ENCODE assay signal across 13 cellular contexts in genomic region chr5:160802567-160802966, GRCh38. TPM values are rescaled to one million over a fixed set of nuclear protein-coding genes. Genes with fewer than 3 reads are reported as not detected.
A peak's percentile ranks its signal among the peaks of the same experiment; 100 is the strongest.
DNase-seq lines count a peak whose midpoint lies in the region; ATAC-seq, FAIRE-seq and TF ChIP-seq lines count a peak whose summit lies in the region.
"Had no signal": no experiment of that assay in that cellular context is flagged by ENCODE, and none has a peak within 500 bp of the region (broad histone marks: within the 10 kb centered on the region; RNA-seq: fewer than 3 reads in every experiment).

No MANE protein-coding gene starts in this region.

- BruUV-seq in HepG2 (replicated peaks; lab: Mats Ljungman, UMichigan): no TSS peak
- BruUV-seq in Panc1 (replicated peaks; lab: Mats Ljungman, UMichigan): no TSS peak

- no peaks in the 10 kb centered on the region for H3K27me3 ChIP-seq in HepG2 (ENCODE audit: control insufficient read depth in 1 of 2, insufficient read depth in 2 of 2, low read length in 2 of 2)
- no peaks in the 10 kb centered on the region for H3K27me3 ChIP-seq in right lobe of liver
- H3K27me3 ChIP-seq in Panc1 (ENCODE audit: control insufficient read depth, insufficient read depth, low read length): no peaks in the 10 kb centered on the region
- H3K27me3 ChIP-seq in esophagus squamous epithelium: no peaks in the 10 kb centered on the region
- H3K27me3 ChIP-seq: BLaER1, gastroesophageal sphincter had no signal

- WGBS in HepG2 (ENCODE audit: low lambda C conversion rate): 0% methylated on average over 2 of the region's 2 CpGs
- WGBS in right lobe of liver (ENCODE audit: insufficient coverage, low coverage, low lambda C conversion rate, missing lambda C conversion rate): 38% methylated on average over 2 of the region's 2 CpGs
- WGBS in esophagus squamous epithelium, 2 donors: 46 to 50% methylated on average over 2 of the region's 2 CpGs

- TF ChIP-seq CTCF in HepG2 (CRISPR knock-in tag; IDR thresholded peaks at IDR 0.05): peak; percentile 63
- no peak for TF ChIP-seq CTCF in right lobe of liver (IDR thresholded peaks at IDR 0.05)
- peak; percentile 18; the same call in 1 of the 2 replicates for TF ChIP-seq CTCF in Panc1 (IDR thresholded peaks at IDR 0.05)
- peak; percentile 38 for TF ChIP-seq CTCF in kidney (IDR thresholded peaks at IDR 0.05; ENCODE audit: borderline replicate concordance, extremely low read depth, insufficient read depth)
- peak in 1 of 6 experiments; percentile 10 for TF ChIP-seq CTCF in esophagus squamous epithelium (IDR thresholded peaks at IDR 0.05)

- ATAC-seq in HepG2 (peak; percentile 71), right lobe of liver (no peak), Panc1 (no peak)
- ATAC-seq: gastroesophageal sphincter; stimulated activated naive CD8-positive, alpha-beta T cell treated with anti-CD3 and anti-CD28 coated beads, Interleukin-15, Interleukin-2, amounts not matched to agents 100 U/mL and 50 U/mL, for 24 hours had no signal

- FAIRE-seq in HepG2 (lab: Jason Lieb, UNC) (no peak), kidney (lab: Jason Lieb, UNC) (no peak)

- H3K4me1 ChIP-seq in HepG2 (ENCODE audit: insufficient read depth, low read length) (no peaks in the 10 kb centered on the region), right lobe of liver (no peaks in the 10 kb centered on the region), Panc1 (ENCODE audit: control insufficient read depth, insufficient read depth, low read length) (no peaks in the 10 kb centered on the region), kidney (ENCODE audit: control insufficient read depth in 1 of 2, insufficient read depth in 1 of 2, low read depth in 1 of 2, low read length in 2 of 2) (no peaks in the 10 kb centered on the region), esophagus squamous epithelium (no peaks in the 10 kb centered on the region)
- H3K4me1 ChIP-seq: gastroesophageal sphincter had no signal

- H4K20me1 ChIP-seq in HepG2 (ENCODE audit: insufficient read depth, low read length): no peaks in the 10 kb centered on the region
- H4K20me1 ChIP-seq: BLaER1 had no signal

- H3K27ac ChIP-seq in HepG2 (ENCODE audit: extremely low read length, insufficient read depth, low read length): no peak overlapping the region
- no peak overlapping the region for H3K27ac ChIP-seq in right lobe of liver
- H3K27ac ChIP-seq in Panc1 (ENCODE audit: low read length): no peak overlapping the region
- H3K27ac ChIP-seq in kidney (ENCODE audit: low read depth in 2 of 2, low read length in 2 of 2): no peak overlapping the region
- H3K27ac ChIP-seq in esophagus squamous epithelium: no peak overlapping the region
- H3K27ac ChIP-seq: BLaER1, gastroesophageal sphincter had no signal

- H3K4me2 ChIP-seq in HepG2 (ENCODE audit: low read depth, low read length): no peak overlapping the region
- H3K4me2 ChIP-seq: BLaER1 had no signal

- H3K9me3 ChIP-seq in HepG2 (ENCODE audit: low read length) (no peaks in the 10 kb centered on the region), right lobe of liver (no peaks in the 10 kb centered on the region), Panc1 (ENCODE audit: control insufficient read depth, insufficient read depth, low read depth, low read length) (no peaks in the 10 kb centered on the region), kidney (ENCODE audit: control insufficient read depth in 1 of 2, low read length in 2 of 2) (no peaks in the 10 kb centered on the region), esophagus squamous epithelium (no peaks in the 10 kb centered on the region)
- H3K9me3 ChIP-seq: BLaER1, gastroesophageal sphincter had no signal

- no peak overlapping the region for H3K4me3 ChIP-seq in HepG2 (replicated peaks in 1 of 3; ENCODE audit: insufficient read depth in 1 of 3, low read depth in 2 of 3, low read length in 3 of 3)
- H3K4me3 ChIP-seq in right lobe of liver: no peak overlapping the region
- no peak overlapping the region for H3K4me3 ChIP-seq in Panc1 (ENCODE audit: low read depth in 2 of 2, low read length in 2 of 2)
- H3K4me3 ChIP-seq in kidney (ENCODE audit: low read length in 2 of 2): no peak overlapping the region
- H3K4me3 ChIP-seq in esophagus squamous epithelium: no peak overlapping the region
- H3K4me3 ChIP-seq: BLaER1, gastroesophageal sphincter had no signal

- in situ Hi-C loops in HepG2 (cut with HindIII; ENCODE audit: extremely low pct_ligation_motif_present, low pct_unique_long_range_greater_than_20kb): no loop called here
- in situ Hi-C loops in Panc1 (cut with HindIII; ENCODE audit: low pct_unique_long_range_greater_than_20kb, low sequenced_read_pairs): no loop called here

- CTCF ChIA-PET in HepG2 (lab: Yijun Ruan, JAX; ENCODE audit: low intra/inter-chr PET ratio, low total read pairs) (no interaction called here), Panc1 (lab: Charles Lee) (no interaction called here)

- no peak for TF ChIP-seq POLR2A in HepG2 (IDR thresholded peaks at IDR 0.05; ENCODE audit: insufficient read depth in 1 of 2, low read depth in 2 of 2, low read length in 2 of 2)
- TF ChIP-seq POLR2A in right lobe of liver (IDR thresholded peaks at IDR 0.05): no peak
- TF ChIP-seq POLR2A in esophagus squamous epithelium (IDR thresholded peaks at IDR 0.05): no peak

- H3K9ac ChIP-seq in HepG2 (ENCODE audit: insufficient read depth, low read depth, low read length) (no peak overlapping the region), kidney (ENCODE audit: low read length in 2 of 2) (no peak overlapping the region)
- H3K9ac ChIP-seq: BLaER1 had no signal

- no peak for DNase-seq in HepG2 (ENCODE audit: low spot score)
- no peak for DNase-seq in right lobe of liver
- no peak for DNase-seq in Panc1 (ENCODE audit: low read depth, low spot score)
- no peak for DNase-seq in kidney
- DNase-seq in HUDEP-2 (lab: John Stamatoyannopoulos, UW; ENCODE audit: unreplicated experiment in 76 of 76): no peak
- DNase-seq in T-helper 1 cell: no peak
- DNase-seq in stimulated activated CD4-positive, alpha-beta T cell treated with anti-CD3 and anti-CD28 coated beads, Interleukin-2, amount 100 ng/mL, for 24 hours: no peak
- no peak for DNase-seq in esophagus squamous epithelium (lab: John Stamatoyannopoulos, UW)
- DNase-seq: activated CD4-positive, alpha-beta T cell treated with anti-CD3 and anti-CD28 coated beads for 1 hour; activated gamma-delta T cell; stimulated activated naive CD8-positive, alpha-beta T cell treated with anti-CD3 and anti-CD28 coated beads, Interleukin-15, Interleukin-2, amounts not matched to agents 100 U/mL and 50 U/mL, for 24 hours had no signal

- POLR2A ChIA-PET in HepG2 (lab: Yijun Ruan, JAX) (no interaction called here), Panc1 (lab: Charles Lee) (no interaction called here)

- no peak for TF ChIP-seq RAD21 in HepG2 (CRISPR knock-in tag; IDR thresholded peaks at IDR 0.05)

- no peak for TF ChIP-seq EP300 in HepG2 (IDR thresholded peaks at IDR 0.05; ENCODE audit: low read depth in 2 of 2, low read length in 2 of 2)
- TF ChIP-seq EP300 in HepG2 (CRISPR knock-in tag; IDR thresholded peaks at IDR 0.05; ENCODE audit: borderline replicate concordance): no peak

- no peaks in the 10 kb centered on the region for H3K79me2 ChIP-seq in HepG2 (ENCODE audit: insufficient read depth, low read length)

- H3K36me3 ChIP-seq in HepG2 (replicated peaks in 1 of 2; ENCODE audit: control insufficient read depth in 1 of 2, insufficient read depth in 2 of 2, low read length in 2 of 2) (no peaks in the 10 kb centered on the region), right lobe of liver (no peaks in the 10 kb centered on the region), Panc1 (ENCODE audit: control insufficient read depth, insufficient read depth, low read length) (no peaks in the 10 kb centered on the region), kidney (ENCODE audit: control insufficient read depth in 1 of 2, insufficient read depth in 2 of 2, low read length in 2 of 2) (no peaks in the 10 kb centered on the region), esophagus squamous epithelium (no peaks in the 10 kb centered on the region)
- H3K36me3 ChIP-seq: BLaER1, gastroesophageal sphincter had no signal

- intact Hi-C loops in HepG2 (cut with micrococcal nuclease; ENCODE audit: unreplicated experiment): loop anchor here (5.0 kb wide), 1 partner anchor 735 kb away; no protein-coding TSS in a partner anchor
- intact Hi-C loops in right lobe of liver (cut with DNase I): no loop called here
- intact Hi-C loops in Panc1 (cut with micrococcal nuclease; ENCODE audit: unreplicated experiment): no loop called here
- intact Hi-C loops in kidney (cut with DNase I): no loop called here
- intact Hi-C loops in esophagus squamous epithelium (cut with DNase I): no loop called here

- no peak overlapping the region for H2AFZ ChIP-seq in HepG2 (ENCODE audit: low read length)

TF ChIP-seq in HepG2, 621 proteins besides CTCF, POLR2A, EP300 and RAD21 (continues in another document):
- TF ChIP-seq STAG1 (CRISPR knock-in tag; IDR thresholded peaks at IDR 0.05): peak; percentile 74

RNA-seq across cellular contexts. Expression of gene ATP10B, which starts 49.4 kb away (rescaled TPM):
- total RNA-seq in HepG2 (2016; rRNA removed; fragmentation: Illumina TruSeq; extraction: Trizol) (not detected in 2 replicates), right lobe of liver (1 to 10 TPM in 1 of 6 experiments, under 1 TPM in 2, not detected in 3; 0.06 to 1.4 (median 0.51) TPM), Panc1 (2021; ENCODE audit: unreplicated experiment) (not detected), kidney (1.4 TPM), esophagus squamous epithelium (10 to 100 TPM in 3 of 4 donors, 1 to 10 TPM in 1; 6.1 to 26.6 (median 14.4) TPM)
- not detected in 2 replicates for total RNA-seq in HepG2 (2016; cell fraction: cytosol; rRNA removed; fragmentation: Illumina TruSeq; extraction: Trizol; ENCODE audit: low read depth)
- total RNA-seq in HepG2 (2016; cell fraction: insoluble cytoplasmic fraction; rRNA removed; fragmentation: Illumina TruSeq; extraction: Trizol): not detected in 2 replicates
- total RNA-seq in HepG2 (2016; cell fraction: membrane; rRNA removed; fragmentation: Illumina TruSeq; extraction: Trizol): not detected in 2 replicates
- total RNA-seq in HepG2 (2016; cell fraction: nucleus; rRNA removed; fragmentation: Illumina TruSeq; extraction: Trizol): not detected in 2 replicates
- polyA plus RNA-seq in HepG2 (2011; rRNA removed) (not detected in 2 replicates), kidney (ENCODE audit: insufficient read depth, low read depth, low replicate concordance) (not detected)
- not detected in 2 replicates for polyA plus RNA-seq in HepG2 (2011; cell fraction: cytosol; rRNA removed)
- polyA plus RNA-seq in HepG2 (2011; cell fraction: nucleus; rRNA removed): not detected in 2 replicates
- polyA plus RNA-seq in HepG2 (2012): not detected in 2 replicates
- not detected in 2 replicates for polyA plus RNA-seq in HepG2 (2016; cell fraction: cytosol; fragmentation: Illumina TruSeq; extraction: Trizol; ENCODE audit: low read depth)
- not detected in 2 replicates for polyA plus RNA-seq in HepG2 (2016; cell fraction: insoluble cytoplasmic fraction; fragmentation: Illumina TruSeq; extraction: Trizol; ENCODE audit: low read depth)
- polyA plus RNA-seq in HepG2 (2016; cell fraction: membrane; fragmentation: Illumina TruSeq; extraction: Trizol; ENCODE audit: low read depth): not detected in 2 replicates
- polyA plus RNA-seq in HepG2 (2016; cell fraction: nucleus; fragmentation: Illumina TruSeq; extraction: Trizol; ENCODE audit: insufficient read depth, low read depth): not detected in 2 replicates
- not detected in 2 replicates for polyA minus RNA-seq in HepG2 (2011; rRNA and poly(A)+ RNA removed; ENCODE audit: low replicate concordance)
- polyA minus RNA-seq in HepG2 (2011; cell fraction: cytosol; rRNA and poly(A)+ RNA removed): not detected in 2 replicates
- not detected in 2 replicates for polyA minus RNA-seq in HepG2 (2011; cell fraction: nucleus; rRNA and poly(A)+ RNA removed)
- polyA plus RNA-seq in Panc1 (2012; ENCODE audit: insufficient read length): not detected

Comparison
In these comparisons a context has a peak if more than half of its experiments do, and no peak if none do; other contexts are left out.
1. CTCF ChIP-seq: peak in HepG2 (single experiment), Panc1 (single experiment) and kidney (single experiment); none in right lobe of liver (0 of 4).